ENCODE assay signal across 2 cellular contexts in the genomic region with DNA sequence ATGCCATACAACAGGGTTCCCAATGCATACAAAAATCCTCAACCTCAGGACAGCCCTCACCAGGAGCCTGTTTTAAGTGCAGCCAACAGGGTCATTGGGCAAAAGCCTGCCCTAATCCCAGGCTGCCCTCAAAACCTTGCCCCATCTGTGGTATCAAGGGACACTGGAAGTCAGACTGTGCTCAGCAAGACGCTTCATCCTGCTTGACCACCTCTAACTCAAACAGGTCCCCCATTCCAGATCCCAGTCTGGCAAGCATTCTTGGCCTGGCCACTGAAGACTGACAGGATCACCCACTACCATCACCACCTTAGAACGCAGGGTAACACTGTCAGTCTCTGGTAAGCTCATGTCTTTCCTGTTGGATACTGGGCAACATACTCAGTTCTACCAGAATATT.
A peak's percentile ranks its signal among the peaks of the same experiment; 100 is the strongest.
TF ChIP-seq lines count a peak whose summit lies in the region.

No MANE protein-coding gene starts in this region.

TF ChIP-seq in GM23338, 12 proteins besides CTCF, POLR2A, EP300 and RAD21:
- TF ChIP-seq, protein P1, sequence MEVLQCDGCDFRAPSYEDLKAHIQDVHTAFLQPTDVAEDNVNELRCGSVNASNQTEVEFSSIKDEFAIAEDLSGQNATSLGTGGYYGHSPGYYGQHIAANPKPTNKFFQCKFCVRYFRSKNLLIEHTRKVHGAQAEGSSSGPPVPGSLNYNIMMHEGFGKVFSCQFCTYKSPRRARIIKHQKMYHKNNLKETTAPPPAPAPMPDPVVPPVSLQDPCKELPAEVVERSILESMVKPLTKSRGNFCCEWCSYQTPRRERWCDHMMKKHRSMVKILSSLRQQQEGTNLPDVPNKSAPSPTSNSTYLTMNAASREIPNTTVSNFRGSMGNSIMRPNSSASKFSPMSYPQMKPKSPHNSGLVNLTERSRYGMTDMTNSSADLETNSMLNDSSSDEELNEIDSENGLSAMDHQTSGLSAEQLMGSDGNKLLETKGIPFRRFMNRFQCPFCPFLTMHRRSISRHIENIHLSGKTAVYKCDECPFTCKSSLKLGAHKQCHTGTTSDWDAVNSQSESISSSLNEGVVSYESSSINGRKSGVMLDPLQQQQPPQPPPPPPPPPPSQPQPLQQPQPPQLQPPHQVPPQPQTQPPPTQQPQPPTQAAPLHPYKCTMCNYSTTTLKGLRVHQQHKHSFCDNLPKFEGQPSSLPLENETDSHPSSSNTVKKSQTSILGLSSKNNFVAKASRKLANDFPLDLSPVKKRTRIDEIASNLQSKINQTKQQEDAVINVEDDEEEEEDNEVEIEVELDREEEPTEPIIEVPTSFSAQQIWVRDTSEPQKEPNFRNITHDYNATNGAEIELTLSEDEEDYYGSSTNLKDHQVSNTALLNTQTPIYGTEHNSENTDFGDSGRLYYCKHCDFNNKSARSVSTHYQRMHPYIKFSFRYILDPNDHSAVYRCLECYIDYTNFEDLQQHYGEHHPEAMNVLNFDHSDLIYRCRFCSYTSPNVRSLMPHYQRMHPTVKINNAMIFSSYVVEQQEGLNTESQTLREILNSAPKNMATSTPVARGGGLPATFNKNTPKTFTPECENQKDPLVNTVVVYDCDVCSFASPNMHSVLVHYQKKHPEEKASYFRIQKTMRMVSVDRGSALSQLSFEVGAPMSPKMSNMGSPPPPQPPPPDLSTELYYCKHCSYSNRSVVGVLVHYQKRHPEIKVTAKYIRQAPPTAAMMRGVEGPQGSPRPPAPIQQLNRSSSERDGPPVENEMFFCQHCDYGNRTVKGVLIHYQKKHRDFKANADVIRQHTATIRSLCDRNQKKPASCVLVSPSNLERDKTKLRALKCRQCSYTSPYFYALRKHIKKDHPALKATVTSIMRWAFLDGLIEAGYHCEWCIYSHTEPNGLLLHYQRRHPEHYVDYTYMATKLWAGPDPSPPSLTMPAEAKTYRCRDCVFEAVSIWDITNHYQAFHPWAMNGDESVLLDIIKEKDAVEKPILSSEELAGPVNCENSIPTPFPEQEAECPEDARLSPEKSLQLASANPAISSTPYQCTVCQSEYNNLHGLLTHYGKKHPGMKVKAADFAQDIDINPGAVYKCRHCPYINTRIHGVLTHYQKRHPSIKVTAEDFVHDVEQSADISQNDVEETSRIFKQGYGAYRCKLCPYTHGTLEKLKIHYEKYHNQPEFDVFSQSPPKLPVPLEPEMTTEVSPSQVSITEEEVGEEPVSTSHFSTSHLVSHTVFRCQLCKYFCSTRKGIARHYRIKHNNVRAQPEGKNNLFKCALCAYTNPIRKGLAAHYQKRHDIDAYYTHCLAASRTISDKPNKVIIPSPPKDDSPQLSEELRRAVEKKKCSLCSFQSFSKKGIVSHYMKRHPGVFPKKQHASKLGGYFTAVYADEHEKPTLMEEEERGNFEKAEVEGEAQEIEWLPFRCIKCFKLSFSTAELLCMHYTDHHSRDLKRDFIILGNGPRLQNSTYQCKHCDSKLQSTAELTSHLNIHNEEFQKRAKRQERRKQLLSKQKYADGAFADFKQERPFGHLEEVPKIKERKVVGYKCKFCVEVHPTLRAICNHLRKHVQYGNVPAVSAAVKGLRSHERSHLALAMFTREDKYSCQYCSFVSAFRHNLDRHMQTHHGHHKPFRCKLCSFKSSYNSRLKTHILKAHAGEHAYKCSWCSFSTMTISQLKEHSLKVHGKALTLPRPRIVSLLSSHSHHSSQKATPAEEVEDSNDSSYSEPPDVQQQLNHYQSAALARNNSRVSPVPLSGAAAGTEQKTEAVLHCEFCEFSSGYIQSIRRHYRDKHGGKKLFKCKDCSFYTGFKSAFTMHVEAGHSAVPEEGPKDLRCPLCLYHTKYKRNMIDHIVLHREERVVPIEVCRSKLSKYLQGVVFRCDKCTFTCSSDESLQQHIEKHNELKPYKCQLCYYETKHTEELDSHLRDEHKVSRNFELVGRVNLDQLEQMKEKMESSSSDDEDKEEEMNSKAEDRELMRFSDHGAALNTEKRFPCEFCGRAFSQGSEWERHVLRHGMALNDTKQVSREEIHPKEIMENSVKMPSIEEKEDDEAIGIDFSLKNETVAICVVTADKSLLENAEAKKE (CRISPR knock-in tag; IDR thresholded peaks at IDR 0.05): no peak
- TF ChIP-seq ZNF331 (CRISPR knock-in tag; IDR thresholded peaks at IDR 0.05; ENCODE audit: low read depth) (peak; percentile 68), JUNB (IDR thresholded peaks at IDR 0.05; ENCODE audit: unreplicated experiment) (no peak), STAT1 (IDR thresholded peaks at IDR 0.05; ENCODE audit: unreplicated experiment) (no peak)
- TF ChIP-seq, protein P2, sequence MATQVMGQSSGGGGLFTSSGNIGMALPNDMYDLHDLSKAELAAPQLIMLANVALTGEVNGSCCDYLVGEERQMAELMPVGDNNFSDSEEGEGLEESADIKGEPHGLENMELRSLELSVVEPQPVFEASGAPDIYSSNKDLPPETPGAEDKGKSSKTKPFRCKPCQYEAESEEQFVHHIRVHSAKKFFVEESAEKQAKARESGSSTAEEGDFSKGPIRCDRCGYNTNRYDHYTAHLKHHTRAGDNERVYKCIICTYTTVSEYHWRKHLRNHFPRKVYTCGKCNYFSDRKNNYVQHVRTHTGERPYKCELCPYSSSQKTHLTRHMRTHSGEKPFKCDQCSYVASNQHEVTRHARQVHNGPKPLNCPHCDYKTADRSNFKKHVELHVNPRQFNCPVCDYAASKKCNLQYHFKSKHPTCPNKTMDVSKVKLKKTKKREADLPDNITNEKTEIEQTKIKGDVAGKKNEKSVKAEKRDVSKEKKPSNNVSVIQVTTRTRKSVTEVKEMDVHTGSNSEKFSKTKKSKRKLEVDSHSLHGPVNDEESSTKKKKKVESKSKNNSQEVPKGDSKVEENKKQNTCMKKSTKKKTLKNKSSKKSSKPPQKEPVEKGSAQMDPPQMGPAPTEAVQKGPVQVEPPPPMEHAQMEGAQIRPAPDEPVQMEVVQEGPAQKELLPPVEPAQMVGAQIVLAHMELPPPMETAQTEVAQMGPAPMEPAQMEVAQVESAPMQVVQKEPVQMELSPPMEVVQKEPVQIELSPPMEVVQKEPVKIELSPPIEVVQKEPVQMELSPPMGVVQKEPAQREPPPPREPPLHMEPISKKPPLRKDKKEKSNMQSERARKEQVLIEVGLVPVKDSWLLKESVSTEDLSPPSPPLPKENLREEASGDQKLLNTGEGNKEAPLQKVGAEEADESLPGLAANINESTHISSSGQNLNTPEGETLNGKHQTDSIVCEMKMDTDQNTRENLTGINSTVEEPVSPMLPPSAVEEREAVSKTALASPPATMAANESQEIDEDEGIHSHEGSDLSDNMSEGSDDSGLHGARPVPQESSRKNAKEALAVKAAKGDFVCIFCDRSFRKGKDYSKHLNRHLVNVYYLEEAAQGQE (IDR thresholded peaks at IDR 0.05; ENCODE audit: unreplicated experiment): no peak
- TF ChIP-seq, protein P3, sequence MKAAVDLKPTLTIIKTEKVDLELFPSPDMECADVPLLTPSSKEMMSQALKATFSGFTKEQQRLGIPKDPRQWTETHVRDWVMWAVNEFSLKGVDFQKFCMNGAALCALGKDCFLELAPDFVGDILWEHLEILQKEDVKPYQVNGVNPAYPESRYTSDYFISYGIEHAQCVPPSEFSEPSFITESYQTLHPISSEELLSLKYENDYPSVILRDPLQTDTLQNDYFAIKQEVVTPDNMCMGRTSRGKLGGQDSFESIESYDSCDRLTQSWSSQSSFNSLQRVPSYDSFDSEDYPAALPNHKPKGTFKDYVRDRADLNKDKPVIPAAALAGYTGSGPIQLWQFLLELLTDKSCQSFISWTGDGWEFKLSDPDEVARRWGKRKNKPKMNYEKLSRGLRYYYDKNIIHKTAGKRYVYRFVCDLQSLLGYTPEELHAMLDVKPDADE (IDR thresholded peaks at IDR 0.05): no peak
TF ChIP-seq in GM23338: peak in this region for 1.

TF ChIP-seq in HEK293, 187 proteins besides CTCF, POLR2A, EP300 and RAD21 (continued from another document):
- TF ChIP-seq, protein P4, sequence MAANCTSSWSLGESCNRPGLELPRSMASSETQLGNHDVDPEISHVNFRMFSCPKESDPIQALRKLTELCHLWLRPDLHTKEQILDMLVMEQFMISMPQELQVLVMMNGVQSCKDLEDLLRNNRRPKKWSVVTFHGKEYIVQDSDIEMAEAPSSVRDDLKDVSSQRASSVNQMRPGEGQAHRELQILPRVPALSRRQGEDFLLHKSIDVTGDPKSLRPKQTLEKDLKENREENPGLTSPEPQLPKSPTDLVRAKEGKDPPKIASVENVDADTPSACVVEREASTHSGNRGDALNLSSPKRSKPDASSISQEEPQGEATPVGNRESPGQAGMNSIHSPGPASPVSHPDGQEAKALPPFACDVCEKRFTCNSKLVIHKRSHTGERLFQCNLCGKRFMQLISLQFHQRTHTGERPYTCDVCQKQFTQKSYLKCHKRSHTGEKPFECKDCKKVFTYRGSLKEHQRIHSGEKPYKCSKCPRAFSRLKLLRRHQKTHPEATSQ (tag by site-specific recombination; IDR thresholded peaks at IDR 0.05): no peak
- TF ChIP-seq, protein P5, sequence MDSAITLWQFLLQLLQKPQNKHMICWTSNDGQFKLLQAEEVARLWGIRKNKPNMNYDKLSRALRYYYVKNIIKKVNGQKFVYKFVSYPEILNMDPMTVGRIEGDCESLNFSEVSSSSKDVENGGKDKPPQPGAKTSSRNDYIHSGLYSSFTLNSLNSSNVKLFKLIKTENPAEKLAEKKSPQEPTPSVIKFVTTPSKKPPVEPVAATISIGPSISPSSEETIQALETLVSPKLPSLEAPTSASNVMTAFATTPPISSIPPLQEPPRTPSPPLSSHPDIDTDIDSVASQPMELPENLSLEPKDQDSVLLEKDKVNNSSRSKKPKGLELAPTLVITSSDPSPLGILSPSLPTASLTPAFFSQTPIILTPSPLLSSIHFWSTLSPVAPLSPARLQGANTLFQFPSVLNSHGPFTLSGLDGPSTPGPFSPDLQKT (IDR thresholded peaks at IDR 0.05; ENCODE audit: borderline replicate concordance, low read depth, low read length): no peak
TF ChIP-seq in HEK293: peak in this region for 1.
